In the genomic region with DNA sequence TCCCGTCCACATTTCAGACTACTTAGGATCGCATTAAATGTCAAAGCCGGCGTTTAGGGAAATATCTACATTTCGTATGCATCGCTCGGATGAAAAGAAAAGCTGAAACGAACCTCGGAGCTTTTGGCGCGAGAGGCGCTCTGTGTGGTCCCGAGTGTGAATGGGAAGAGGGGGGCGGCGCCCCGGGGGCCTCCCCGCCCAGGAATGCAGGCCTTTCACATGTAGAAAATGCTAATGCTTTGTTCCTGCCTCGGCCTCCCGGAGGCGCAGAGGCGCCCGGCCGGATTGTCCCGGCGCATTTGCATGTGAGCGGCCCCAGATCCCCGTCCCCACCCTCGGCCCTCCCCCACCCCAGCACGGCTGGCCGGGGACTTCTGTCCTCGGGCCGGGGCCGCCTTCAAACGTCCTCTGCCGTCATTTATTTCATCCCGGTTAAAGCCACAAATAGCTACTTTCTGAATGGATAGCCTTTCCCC, we compare ENCODE assay signal across 8 cellular contexts. TPM values are rescaled to one million over a fixed set of nuclear protein-coding genes. Genes with fewer than 3 reads are reported as not detected.
DNase-seq lines count a peak whose midpoint lies in the region; ATAC-seq and TF ChIP-seq lines count a peak whose summit lies in the region.

No MANE protein-coding gene starts in this region.

- in situ Hi-C loops in brain microvascular endothelial cell (cut with HindIII; ENCODE audit: low pct_ligation_motif_present, low sequenced_read_pairs) = no loop called here

- H3K27me3 Mint-ChIP-seq in immature natural killer cell (ENCODE audit: low read depth in 3 of 3) = peaks cover 0 to 4% (median 3%) of the 10 kb centered on the region in 3 donors

- H3K9me3 ChIP-seq in spleen = no peaks in the 10 kb centered on the region

- H3K36me3 Mint-ChIP-seq in immature natural killer cell = peaks cover 0 to 5% (median 3%) of the 10 kb centered on the region in 3 donors

- no peak for TF ChIP-seq CTCF in 22Rv1 (IDR thresholded peaks at IDR 0.05)
- TF ChIP-seq CTCF in GM12873 (IDR thresholded peaks at IDR 0.05; ENCODE audit: insufficient read depth, low read depth, low read length, missing control alignments) = peak; percentile 3
- peak; percentile 24 for TF ChIP-seq CTCF in brain microvascular endothelial cell (IDR thresholded peaks at IDR 0.05; ENCODE audit: low read depth, low read length, missing control alignments)
- no peak for TF ChIP-seq CTCF in spleen (IDR thresholded peaks at IDR 0.05 in 8 of 11, conservative IDR thresholded peaks at IDR 0.05 in 3 of 11)

- peak overlapping the region; percentile 88 to 96 (median 93) for H3K4me3 Mint-ChIP-seq in immature natural killer cell

- DNase-seq in NCI-H526 treated with DMSO at 0.1 percent for 48 hours (lab: John Stamatoyannopoulos, UW) (peak; percentile 80), brain microvascular endothelial cell (peak; percentile 32), immature natural killer cell (peak in 1 of 3 donors; percentile 12), spleen (peak; percentile 82), activated gamma-delta T cell treated with Interleukin-2 at 50 U/mL for 16 hours (no peak)

- peaks cover 8 to 23% of the 10 kb centered on the region in 2 donors for H3K4me1 Mint-ChIP-seq in immature natural killer cell

- WGBS in spleen, 5 donors = 6 to 9% (median 7%) methylated on average over 31 to 36 of the region's 36 CpGs

- intact Hi-C loops in spleen (cut with DNase I; ENCODE audit: low total_unique reads) = no loop called here

- H3K4me3 ChIP-seq in brain microvascular endothelial cell (ENCODE audit: low read depth, low read length) = peak overlapping the region; percentile 69
- peak overlapping the region; percentile 49 to 81 (median 58) for H3K4me3 ChIP-seq in spleen

- H3K36me3 ChIP-seq in brain microvascular endothelial cell (replicated peaks) = no peaks in the 10 kb centered on the region
- peaks cover 0 to 12% (median 0%) of the 10 kb centered on the region in 6 donors for H3K36me3 ChIP-seq in spleen

- H3K27ac Mint-ChIP-seq in immature natural killer cell = peak overlapping the region in 5 of 6 donors; percentile 23 to 94 (median 76)

- TF ChIP-seq POLR2A in spleen (IDR thresholded peaks at IDR 0.05) = no peak

- H3K27me3 ChIP-seq in brain microvascular endothelial cell (replicated peaks) (no peaks in the 10 kb centered on the region), spleen (replicated peaks in 1 of 7) (peaks cover 0 to 9% (median 0%) of the 10 kb centered on the region in 7 donors)

- H3K4me1 ChIP-seq in spleen = peaks cover 0 to 19% (median 13%) of the 10 kb centered on the region in 6 donors

- H3K9me3 Mint-ChIP-seq in immature natural killer cell = peaks cover 0 to 1% (median 0%) of the 10 kb centered on the region in 6 donors

- peak; percentile 33 for ATAC-seq in HG02840 (IDR thresholded peaks at IDR 0.05; ENCODE audit: low FRiP score, unreplicated experiment)

- H3K27ac ChIP-seq in 22Rv1 (peak overlapping the region; percentile 58), brain microvascular endothelial cell (no peak overlapping the region), spleen (peak overlapping the region in 3 of 8 donors; percentile 26 to 51 (median 43))

RNA-seq across cellular contexts. Expression of gene TRIM71, which starts 37.0 kb away (rescaled TPM):
- polyA plus RNA-seq in immature natural killer cell = not detected
- under 1 TPM in 3 of 7 donors, not detected in 4; 0.03 to 0.09 (median 0.03) TPM for total RNA-seq in spleen
- polyA plus RNA-seq in spleen = under 1 TPM in 2 of 3 donors, not detected in 1; under 0.01 to 0.02 TPM

Comparison
In these comparisons a context has a peak if more than half of its experiments do, and no peak if none do; other contexts are left out.
1. CTCF ChIP-seq: peak in GM12873 (single experiment) and brain microvascular endothelial cell (single experiment); none in 22Rv1 (single experiment) and spleen (0 of 11).